ENCODE assay signal across 1 cellular context in genomic region chr20:62875419-62876355, GRCh38.
TF ChIP-seq lines count a peak whose summit lies in the region.

No MANE protein-coding gene starts in this region.

TF ChIP-seq in K562, 482 proteins besides CTCF, POLR2A, EP300 and RAD21 (continued from another document):
- TF ChIP-seq MITF (IDR thresholded peaks at IDR 0.05), result peak; percentile 90
- TF ChIP-seq ZNF740 (CRISPR knock-in tag; IDR thresholded peaks at IDR 0.05), result peak; percentile 92
- peak in 1 of 2 experiments; percentile 82; a peak in 2 of 4 replicates for TF ChIP-seq ZNF740 (tag; IDR thresholded peaks at IDR 0.05)
